In genomic region chr12:130961921-130962326, GRCh38 we compare ENCODE assay signal across 24 cellular contexts. TPM values are rescaled to one million over a fixed set of nuclear protein-coding genes. Genes with fewer than 3 reads are reported as not detected.
A peak's percentile ranks its signal among the peaks of the same experiment; 100 is the strongest.
DNase-seq lines count a peak whose midpoint lies in the region; ATAC-seq and TF ChIP-seq lines count a peak whose summit lies in the region.
"Had no signal": no experiment of that assay in that cellular context is flagged by ENCODE, and none has a peak within 500 bp of the region (broad histone marks: within the 10 kb centered on the region; RNA-seq: fewer than 3 reads in every experiment).

No MANE protein-coding gene starts in this region.

- intact Hi-C loops in left ventricle myocardium superior (cut with micrococcal nuclease) (no loop called here), sciatic nerve (cut with DNase I) (no loop called here)

- no peak overlapping the region for H3K9ac ChIP-seq in BLaER1
- H3K9ac ChIP-seq: parathyroid adenoma had no signal

- H3K4me1 ChIP-seq in BLaER1 (peaks cover 10% of the 10 kb centered on the region), Peyer's patch (no peaks in the 10 kb centered on the region)
- H3K4me1 ChIP-seq: parathyroid adenoma, tibial artery had no signal

- H3K27me3 ChIP-seq in BLaER1, result no peaks in the 10 kb centered on the region
- no peaks in the 10 kb centered on the region for H3K27me3 ChIP-seq in Peyer's patch
- H3K27me3 ChIP-seq: tibial artery had no signal

- no peak for TF ChIP-seq POLR2A in Peyer's patch (IDR thresholded peaks at IDR 0.05)

- H3K9me3 ChIP-seq in BLaER1, result no peaks in the 10 kb centered on the region
- no peaks in the 10 kb centered on the region for H3K9me3 ChIP-seq in Peyer's patch
- H3K9me3 ChIP-seq: tibial artery had no signal

- TF ChIP-seq CTCF in Peyer's patch (IDR thresholded peaks at IDR 0.05), result no peak

- ATAC-seq in left ventricle myocardium superior (peak; percentile 94), sciatic nerve (peak; percentile 79)
- ATAC-seq: left colon; stimulated activated memory B cell treated with anti-CD40 and anti-IgM and Interleukin-4, amounts not matched to agents 10 μg/mL and 1 μg/mL and 100 μg/mL, for 72 hours had no signal

- peak in 2 of 3 donors; percentile 6 to 44 for DNase-seq in Peyer's patch
- peak; percentile 85 for DNase-seq in left ventricle myocardium superior
- DNase-seq in sciatic nerve (ENCODE audit: low spot score), result peak; percentile 63
- DNase-seq in globus pallidus (ENCODE audit: low spot score), result no peak
- DNase-seq in NCI-H748 (lab: John Stamatoyannopoulos, UW; ENCODE audit: unreplicated experiment), result no peak
- DNase-seq in putamen (ENCODE audit: low spot score), result no peak
- DNase-seq in SHP77 (lab: John Stamatoyannopoulos, UW), result no peak
- DNase-seq: activated B cell treated with CpG ODN at 0.5 μM for 24 hours; activated CD4-positive, alpha-beta T cell treated with anti-CD3 and anti-CD28 coated beads, Interleukin-2, amount 50 U/mL, for 48 hours; activated CD8-positive, alpha-beta memory T cell treated with anti-CD3 and anti-CD28 coated beads, Interleukin-2, amount 50 U/mL, for 48 hours; activated naive CD8-positive, alpha-beta T cell treated with anti-CD3 and anti-CD28 coated beads, Interleukin-2, amount 10 ng/mL, durations not matched to agents 7 days and 5 days; DMS79; effector memory CD4-positive, alpha-beta T cell; NCI-H1105; NCI-H2081; stimulated activated CD4-positive, alpha-beta T cell treated with anti-CD3 and anti-CD28 coated beads, Interleukin-2, amount 100 ng/mL, for 24 hours; T-helper 9 cell; tibial artery had no signal

- H3K4me3 ChIP-seq in BLaER1, result no peak overlapping the region
- H3K4me3 ChIP-seq in Peyer's patch, result no peak overlapping the region
- H3K4me3 ChIP-seq: SK-N-MC, tibial artery had no signal

- H3K27ac ChIP-seq in BLaER1 (no peak overlapping the region), Peyer's patch (peak overlapping the region in 1 of 4 donors; percentile 58)
- H3K27ac ChIP-seq: parathyroid adenoma, SK-N-MC, tibial artery had no signal

- no peaks in the 10 kb centered on the region for H4K20me1 ChIP-seq in BLaER1

- peak overlapping the region; percentile 3; the same call in 1 of the 2 replicates for H3K4me2 ChIP-seq in BLaER1

- H3K36me3 ChIP-seq in BLaER1 (no peaks in the 10 kb centered on the region), Peyer's patch (no peaks in the 10 kb centered on the region)
- H3K36me3 ChIP-seq: tibial artery had no signal

RNA-seq across cellular contexts. Expression of gene ADGRD1, which starts 8.2 kb away (rescaled TPM):
- total RNA-seq in Peyer's patch (10 to 100 TPM in 3 of 4 donors, 1 to 10 TPM in 1; 7.0 to 42.9 (median 27.9) TPM), left ventricle myocardium superior (83.6 TPM), sciatic nerve (224 TPM)
- total RNA-seq: activated naive CD8-positive, alpha-beta T cell treated with anti-CD3 and anti-CD28 coated beads, Interleukin-2, amount 10 ng/mL, durations not matched to agents 7 days and 5 days; glomerular endothelial cell had no signal

Comparison
In these comparisons a context has a peak if more than half of its experiments do, and no peak if none do; other contexts are left out.
1. DNase-seq: peak in Peyer's patch (2 of 3), left ventricle myocardium superior (single experiment) and sciatic nerve (single experiment); none in globus pallidus (single experiment), NCI-H748 (single experiment), putamen (single experiment) and SHP77 (0 of 2).